In genomic region chr22:17171313-17172171, GRCh38 we compare ENCODE assay signal across 1 cellular context.
TF ChIP-seq lines count a peak whose summit lies in the region.

No MANE protein-coding gene starts in this region.

TF ChIP-seq in HepG2, 621 proteins besides CTCF, POLR2A, EP300 and RAD21 (continues in another document):
- TF ChIP-seq ZMYM4 (CRISPR knock-in tag; IDR thresholded peaks at IDR 0.05) (peak; percentile 71), ARNT2 (CRISPR knock-in tag; IDR thresholded peaks at IDR 0.05; ENCODE audit: low read depth) (peak; percentile 76; the same call in 1 of the 2 replicates), FOXJ3 (CRISPR knock-in tag; IDR thresholded peaks at IDR 0.05; ENCODE audit: borderline replicate concordance) (no peak), TEAD3 (CRISPR knock-in tag; optimal IDR thresholded peaks at IDR 0.05; ENCODE audit: borderline replicate concordance) (peak; percentile 22), ZNF784 (CRISPR knock-in tag; IDR thresholded peaks at IDR 0.05; ENCODE audit: borderline replicate concordance) (peak; percentile 89; the same call in 1 of the 2 replicates), ZSCAN9 (CRISPR knock-in tag; IDR thresholded peaks at IDR 0.05; ENCODE audit: borderline replicate concordance) (no peak), ZNF749 (CRISPR knock-in tag; IDR thresholded peaks at IDR 0.05; ENCODE audit: borderline replicate concordance) (no peak), ZNF121 (CRISPR knock-in tag; IDR thresholded peaks at IDR 0.05) (no peak), SNRNP70 (IDR thresholded peaks at IDR 0.05; ENCODE audit: low read depth, low read length) (no peak), GFI1 (CRISPR knock-in tag; IDR thresholded peaks at IDR 0.05; ENCODE audit: borderline replicate concordance) (0 out of 2 replicates have a peak, but pooled peaks have one; percentile 25), ZEB1 (IDR thresholded peaks at IDR 0.05; ENCODE audit: insufficient replicate concordance, low read depth) (no peak), SMAD9 (CRISPR knock-in tag; IDR thresholded peaks at IDR 0.05) (no peak), ZNF331 (CRISPR knock-in tag; IDR thresholded peaks at IDR 0.05) (0 out of 2 replicates have a peak, but pooled peaks have one; percentile 12), KLF6 (CRISPR knock-in tag; IDR thresholded peaks at IDR 0.05) (no peak), KAT8 (CRISPR knock-in tag; IDR thresholded peaks at IDR 0.05) (no peak), ZFYVE20 (CRISPR knock-in tag; IDR thresholded peaks at IDR 0.05; ENCODE audit: borderline replicate concordance, low read depth) (0 out of 2 replicates have a peak, but pooled peaks have one; percentile 34), ZNF335 (CRISPR knock-in tag; IDR thresholded peaks at IDR 0.05) (no peak), SRSF1 (optimal IDR thresholded peaks at IDR 0.05; ENCODE audit: low read depth, low read length) (peak; percentile 39), ZNF83 (CRISPR knock-in tag; IDR thresholded peaks at IDR 0.05; ENCODE audit: borderline replicate concordance) (no peak), RCOR2 (CRISPR knock-in tag; IDR thresholded peaks at IDR 0.05) (no peak), KMT2A (CRISPR knock-in tag; IDR thresholded peaks at IDR 0.05) (no peak), ZNF180 (CRISPR knock-in tag; IDR thresholded peaks at IDR 0.05; ENCODE audit: borderline replicate concordance, low read depth) (no peak), PRDM15 (CRISPR knock-in tag; IDR thresholded peaks at IDR 0.05) (peak; percentile 56; the same call in 1 of the 2 replicates), HNRNPUL1 (IDR thresholded peaks at IDR 0.05; ENCODE audit: low read depth, low read length) (no peak), MXI1 (IDR thresholded peaks at IDR 0.05; ENCODE audit: borderline replicate concordance, low read depth, low read length) (peak; percentile 30; the same call in 1 of the 3 replicates), ZNF609 (CRISPR knock-in tag; IDR thresholded peaks at IDR 0.05; ENCODE audit: borderline replicate concordance) (no peak), MLXIP (CRISPR knock-in tag; IDR thresholded peaks at IDR 0.05; ENCODE audit: borderline replicate concordance) (no peak), NONO (IDR thresholded peaks at IDR 0.05) (no peak), NONO (CRISPR knock-in tag; conservative IDR thresholded peaks at IDR 0.05) (no peak), HIC2 (CRISPR knock-in tag; IDR thresholded peaks at IDR 0.05; ENCODE audit: low read depth) (peak; percentile 42; the same call in 1 of the 2 replicates), MED1 (CRISPR knock-in tag; IDR thresholded peaks at IDR 0.05) (no peak), ZFP90 (CRISPR knock-in tag; IDR thresholded peaks at IDR 0.05; ENCODE audit: borderline replicate concordance) (no peak), NFRKB (IDR thresholded peaks at IDR 0.05) (no peak)
- TF ChIP-seq, protein P1, sequence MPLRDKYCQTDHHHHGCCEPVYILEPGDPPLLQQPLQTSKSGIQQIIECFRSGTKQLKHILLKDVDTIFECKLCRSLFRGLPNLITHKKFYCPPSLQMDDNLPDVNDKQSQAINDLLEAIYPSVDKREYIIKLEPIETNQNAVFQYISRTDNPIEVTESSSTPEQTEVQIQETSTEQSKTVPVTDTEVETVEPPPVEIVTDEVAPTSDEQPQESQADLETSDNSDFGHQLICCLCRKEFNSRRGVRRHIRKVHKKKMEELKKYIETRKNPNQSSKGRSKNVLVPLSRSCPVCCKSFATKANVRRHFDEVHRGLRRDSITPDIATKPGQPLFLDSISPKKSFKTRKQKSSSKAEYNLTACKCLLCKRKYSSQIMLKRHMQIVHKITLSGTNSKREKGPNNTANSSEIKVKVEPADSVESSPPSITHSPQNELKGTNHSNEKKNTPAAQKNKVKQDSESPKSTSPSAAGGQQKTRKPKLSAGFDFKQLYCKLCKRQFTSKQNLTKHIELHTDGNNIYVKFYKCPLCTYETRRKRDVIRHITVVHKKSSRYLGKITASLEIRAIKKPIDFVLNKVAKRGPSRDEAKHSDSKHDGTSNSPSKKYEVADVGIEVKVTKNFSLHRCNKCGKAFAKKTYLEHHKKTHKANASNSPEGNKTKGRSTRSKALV (CRISPR knock-in tag; IDR thresholded peaks at IDR 0.05), result peak; percentile 68; the same call in 1 of the 2 replicates
- TF ChIP-seq, protein P2, sequence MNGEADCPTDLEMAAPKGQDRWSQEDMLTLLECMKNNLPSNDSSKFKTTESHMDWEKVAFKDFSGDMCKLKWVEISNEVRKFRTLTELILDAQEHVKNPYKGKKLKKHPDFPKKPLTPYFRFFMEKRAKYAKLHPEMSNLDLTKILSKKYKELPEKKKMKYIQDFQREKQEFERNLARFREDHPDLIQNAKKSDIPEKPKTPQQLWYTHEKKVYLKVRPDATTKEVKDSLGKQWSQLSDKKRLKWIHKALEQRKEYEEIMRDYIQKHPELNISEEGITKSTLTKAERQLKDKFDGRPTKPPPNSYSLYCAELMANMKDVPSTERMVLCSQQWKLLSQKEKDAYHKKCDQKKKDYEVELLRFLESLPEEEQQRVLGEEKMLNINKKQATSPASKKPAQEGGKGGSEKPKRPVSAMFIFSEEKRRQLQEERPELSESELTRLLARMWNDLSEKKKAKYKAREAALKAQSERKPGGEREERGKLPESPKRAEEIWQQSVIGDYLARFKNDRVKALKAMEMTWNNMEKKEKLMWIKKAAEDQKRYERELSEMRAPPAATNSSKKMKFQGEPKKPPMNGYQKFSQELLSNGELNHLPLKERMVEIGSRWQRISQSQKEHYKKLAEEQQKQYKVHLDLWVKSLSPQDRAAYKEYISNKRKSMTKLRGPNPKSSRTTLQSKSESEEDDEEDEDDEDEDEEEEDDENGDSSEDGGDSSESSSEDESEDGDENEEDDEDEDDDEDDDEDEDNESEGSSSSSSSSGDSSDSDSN (CRISPR knock-in tag; IDR thresholded peaks at IDR 0.05), result peak; percentile 81
- TF ChIP-seq, protein P3, sequence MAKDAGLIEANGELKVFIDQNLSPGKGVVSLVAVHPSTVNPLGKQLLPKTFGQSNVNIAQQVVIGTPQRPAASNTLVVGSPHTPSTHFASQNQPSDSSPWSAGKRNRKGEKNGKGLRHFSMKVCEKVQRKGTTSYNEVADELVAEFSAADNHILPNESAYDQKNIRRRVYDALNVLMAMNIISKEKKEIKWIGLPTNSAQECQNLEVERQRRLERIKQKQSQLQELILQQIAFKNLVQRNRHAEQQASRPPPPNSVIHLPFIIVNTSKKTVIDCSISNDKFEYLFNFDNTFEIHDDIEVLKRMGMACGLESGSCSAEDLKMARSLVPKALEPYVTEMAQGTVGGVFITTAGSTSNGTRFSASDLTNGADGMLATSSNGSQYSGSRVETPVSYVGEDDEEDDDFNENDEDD (CRISPR knock-in tag; IDR thresholded peaks at IDR 0.05; ENCODE audit: borderline replicate concordance), result peak; percentile 2; the same call in 1 of the 2 replicates
- TF ChIP-seq, protein P4, sequence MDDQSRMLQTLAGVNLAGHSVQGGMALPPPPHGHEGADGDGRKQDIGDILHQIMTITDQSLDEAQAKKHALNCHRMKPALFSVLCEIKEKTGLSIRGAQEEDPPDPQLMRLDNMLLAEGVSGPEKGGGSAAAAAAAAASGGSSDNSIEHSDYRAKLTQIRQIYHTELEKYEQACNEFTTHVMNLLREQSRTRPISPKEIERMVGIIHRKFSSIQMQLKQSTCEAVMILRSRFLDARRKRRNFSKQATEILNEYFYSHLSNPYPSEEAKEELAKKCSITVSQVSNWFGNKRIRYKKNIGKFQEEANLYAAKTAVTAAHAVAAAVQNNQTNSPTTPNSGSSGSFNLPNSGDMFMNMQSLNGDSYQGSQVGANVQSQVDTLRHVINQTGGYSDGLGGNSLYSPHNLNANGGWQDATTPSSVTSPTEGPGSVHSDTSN (CRISPR knock-in tag; IDR thresholded peaks at IDR 0.05; ENCODE audit: borderline replicate concordance), result no peak
- TF ChIP-seq, protein P5, sequence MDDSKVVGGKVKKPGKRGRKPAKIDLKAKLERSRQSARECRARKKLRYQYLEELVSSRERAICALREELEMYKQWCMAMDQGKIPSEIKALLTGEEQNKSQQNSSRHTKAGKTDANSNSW (CRISPR knock-in tag; IDR thresholded peaks at IDR 0.05; ENCODE audit: borderline replicate concordance), result no peak
